In the genomic region with DNA sequence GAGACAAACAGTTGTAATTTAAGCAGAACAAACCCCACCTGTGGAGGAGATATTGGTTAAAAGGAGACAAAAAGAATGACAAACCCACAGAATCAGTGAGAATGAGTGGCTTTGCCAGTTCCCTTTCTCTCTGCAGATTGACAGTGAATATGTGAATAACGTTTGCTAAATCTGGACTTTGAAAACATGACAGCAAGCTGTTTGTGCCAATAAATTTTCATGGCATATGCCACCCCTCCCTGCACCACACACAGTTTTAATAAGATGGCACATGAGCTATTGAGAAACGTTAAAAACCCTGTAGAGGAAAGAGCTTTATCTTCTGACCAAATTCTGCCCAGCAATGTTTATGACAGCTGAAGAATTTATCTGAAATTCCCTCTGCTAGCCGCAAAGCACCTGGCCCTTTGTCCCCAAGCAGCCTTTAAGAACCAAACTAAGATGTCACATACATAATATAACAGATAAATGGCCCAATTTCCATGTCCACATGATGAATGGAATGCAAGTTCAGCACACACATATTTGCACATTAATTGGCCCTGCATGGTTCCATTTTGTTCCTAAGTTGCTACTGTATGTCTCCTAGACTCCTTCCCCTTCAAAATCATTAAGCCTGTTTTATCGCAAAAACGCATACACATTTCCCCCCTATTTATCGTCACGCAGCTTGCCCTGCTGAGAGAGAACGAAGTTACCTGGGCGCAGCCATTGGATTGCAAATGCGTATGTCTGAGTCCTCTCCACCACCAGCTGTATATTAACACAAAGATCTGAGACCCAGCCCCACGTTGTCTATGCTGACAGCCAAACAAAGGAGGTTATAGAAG, we compare ENCODE assay signal across 25 cellular contexts.
A peak's percentile ranks its signal among the peaks of the same experiment; 100 is the strongest.
DNase-seq lines count a peak whose midpoint lies in the region; ATAC-seq and TF ChIP-seq lines count a peak whose summit lies in the region.
"Had no signal": no experiment of that assay in that cellular context is flagged by ENCODE, and none has a peak within 500 bp of the region (broad histone marks: within the 10 kb centered on the region; RNA-seq: fewer than 3 reads in every experiment).

No MANE protein-coding gene starts in this region.

- no peak for ATAC-seq in omental fat pad (ENCODE audit: low FRiP score)
- ATAC-seq: CD8-positive, alpha-beta T cell; SK-N-SH treated with all-trans-retinoic acid at 6 μM for 48 hours; T-cell had no signal

- H2BK15ac ChIP-seq in H9 (ENCODE audit: low read depth, low read length), result no peak overlapping the region

- peaks cover 28 to 30% of the 10 kb centered on the region in 2 experiments for H3K4me1 Mint-ChIP-seq in H9
- H3K4me1 Mint-ChIP-seq: IgD-negative memory B cell, T-cell had no signal

- no peaks in the 10 kb centered on the region for H3K9me3 Mint-ChIP-seq in H9

- H3T11ph ChIP-seq in H9 (ENCODE audit: low read length), result no peak overlapping the region

- peak; percentile 58 for DNase-seq in Ammon's horn (ENCODE audit: low spot score)
- peak; percentile 46 for DNase-seq in H9
- peak; percentile 67 for DNase-seq in NCI-H748 treated with DMSO at 0.1 percent for 48 hours (lab: John Stamatoyannopoulos, UW)
- DNase-seq in iPS DF 6.9 (ENCODE audit: low read depth, low spot score), result peak; percentile 25
- DNase-seq in NCI-H82 treated with DMSO at 0.1 percent for 48 hours (lab: John Stamatoyannopoulos, UW; ENCODE audit: unreplicated experiment), result no peak
- no peak for DNase-seq in spleen
- DNase-seq in HCEC 1CT, result no peak
- DNase-seq in omental fat pad (ENCODE audit: low spot score), result no peak
- DNase-seq: 8988T; CD8-positive, alpha-beta T cell; GF-D8; GM23248; Kasumi-1; MG63; NCI-H1092 treated with DMSO at 0.1 percent for 48 hours; NCI-H146; NCI-H2029 treated with DMSO at 0.1 percent for 48 hours; NCI-H2171; NCI-H526 treated with DMSO at 0.1 percent for 48 hours; OCI-M1; RPMI8226; SIG-M5; T-cell had no signal

- H3K9me3 ChIP-seq in H9 (ENCODE audit: control insufficient read depth, low read depth, low read length) (no peaks in the 10 kb centered on the region), iPS DF 6.9 (ENCODE audit: control insufficient read depth, insufficient read depth, low read length) (no peaks in the 10 kb centered on the region; the same call in 1 of the 2 replicates), spleen (peaks cover 0 to 9% (median 0%) of the 10 kb centered on the region in 8 donors)
- H3K9me3 ChIP-seq: MG63 had no signal

- H3K18ac ChIP-seq in H9 (ENCODE audit: insufficient read length, low read depth, low read length), result no peak overlapping the region

- H2BK5ac ChIP-seq in H9 (ENCODE audit: insufficient read length, low read length), result no peak overlapping the region

- H3K79me1 ChIP-seq in H9 (ENCODE audit: insufficient read depth, low read depth, low read length, poor library complexity, severe bottlenecking), result no peaks in the 10 kb centered on the region

- H2BK120ac ChIP-seq in H9 (ENCODE audit: low read depth, low read length, poor library complexity, severe bottlenecking), result no peak overlapping the region

- H3K23ac ChIP-seq in H9 (ENCODE audit: insufficient read length, low read depth, low read length), result no peak overlapping the region

- TF ChIP-seq POLR2A in spleen (IDR thresholded peaks at IDR 0.05), result no peak

- H3K27ac Mint-ChIP-seq in H9, result peak overlapping the region; percentile 72 to 97 (median 85); a peak in 6 of 7 replicates
- H3K27ac Mint-ChIP-seq: CD8-positive, alpha-beta T cell; IgD-negative memory B cell; T-cell had no signal

- H2AFZ ChIP-seq in H9 (ENCODE audit: low read length), result no peak overlapping the region
- H2AFZ ChIP-seq: GM23248 had no signal

- H4K91ac ChIP-seq in H9 (ENCODE audit: insufficient read length, low read depth, low read length), result no peak overlapping the region

- H3K9ac ChIP-seq in H9 (ENCODE audit: extremely low read depth, insufficient read length, low read length), result no peak overlapping the region
- H3K9ac ChIP-seq: GM23248 had no signal

- H3K27me3 ChIP-seq in H9 (ENCODE audit: insufficient read depth, low read length) (no peaks in the 10 kb centered on the region), iPS DF 6.9 (ENCODE audit: control insufficient read depth, insufficient read depth, low read length) (no peaks in the 10 kb centered on the region), spleen (replicated peaks in 1 of 7) (no peaks in the 10 kb centered on the region)
- H3K27me3 ChIP-seq: MG63 had no signal

- H3K27me3 Mint-ChIP-seq in H9 (ENCODE audit: low read depth), result no peaks in the 10 kb centered on the region
- H3K27me3 Mint-ChIP-seq: IgD-negative memory B cell had no signal

- H3K4me3 ChIP-seq in iPS DF 6.9 (ENCODE audit: low read length) (no peak overlapping the region), spleen (no peak overlapping the region)
- H3K4me3 ChIP-seq: GM23248, MG63 had no signal

- H3K79me2 ChIP-seq in H9 (ENCODE audit: insufficient read depth, low read length), result no peaks in the 10 kb centered on the region

- H2BK20ac ChIP-seq in H9 (ENCODE audit: low read depth, low read length, poor library complexity, severe bottlenecking), result no peak overlapping the region

- H3K14ac ChIP-seq in H9 (ENCODE audit: insufficient read depth, low read length), result no peak overlapping the region

- H3K36me3 ChIP-seq in iPS DF 6.9 (ENCODE audit: control insufficient read depth, insufficient read depth, low read length), result no peaks in the 10 kb centered on the region
- H3K36me3 ChIP-seq in spleen, result no peaks in the 10 kb centered on the region
- H3K36me3 ChIP-seq: MG63 had no signal

- no peak overlapping the region for H4K8ac ChIP-seq in H9 (replicated peaks; ENCODE audit: insufficient read length, low read depth, low read length)

- no peak overlapping the region for H4K5ac ChIP-seq in H9 (ENCODE audit: insufficient read length, low read depth, low read length)

- no peak overlapping the region for H3K4ac ChIP-seq in H9 (ENCODE audit: low read depth, low read length)

- H3K36me3 Mint-ChIP-seq in H9 (ENCODE audit: insufficient read depth in 1 of 3, low read depth in 3 of 3), result peaks cover 0 to 2% (median 0%) of the 10 kb centered on the region in 3 experiments; a peak in 1 of 7 replicates
- H3K36me3 Mint-ChIP-seq: CD8-positive, alpha-beta T cell; IgD-negative memory B cell; T-cell had no signal

- no peak for TF ChIP-seq CTCF in H9 (conservative IDR thresholded peaks at IDR 0.05)
- TF ChIP-seq CTCF in spleen (IDR thresholded peaks at IDR 0.05 in 8 of 11, conservative IDR thresholded peaks at IDR 0.05 in 3 of 11), result no peak
- no peak for TF ChIP-seq CTCF in omental fat pad (IDR thresholded peaks at IDR 0.05)

- no peak overlapping the region for H2AK5ac ChIP-seq in H9 (ENCODE audit: insufficient read length, low read length)

- intact Hi-C loops in spleen (cut with DNase I; ENCODE audit: low total_unique reads), result no loop called here

- H3K4me2 ChIP-seq in H9 (ENCODE audit: insufficient read depth, insufficient read length, low read length), result peak overlapping the region; percentile 57

- no peaks in the 10 kb centered on the region for H3K23me2 ChIP-seq in H9 (ENCODE audit: insufficient read length, low read depth, low read length, poor library complexity, severe bottlenecking)

- H3K4me3 Mint-ChIP-seq in H9, result peak overlapping the region; percentile 24 to 59; a peak in 4 of 5 replicates
- H3K4me3 Mint-ChIP-seq: CD8-positive, alpha-beta T cell; IgD-negative memory B cell; T-cell had no signal

- peaks cover 9% of the 10 kb centered on the region; the same call in 1 of the 2 replicates for H3K4me1 ChIP-seq in H9 (ENCODE audit: insufficient read depth, low read length)
- no peaks in the 10 kb centered on the region for H3K4me1 ChIP-seq in iPS DF 6.9 (ENCODE audit: control insufficient read depth, insufficient read depth, low read length)
- H3K4me1 ChIP-seq in spleen, result no peaks in the 10 kb centered on the region

- H3K27ac ChIP-seq in H9 (ENCODE audit: insufficient read length, low read depth, low read length) (peak overlapping the region; percentile 84), iPS DF 6.9 (ENCODE audit: low read length) (no peak overlapping the region), spleen (no peak overlapping the region)
- H3K27ac ChIP-seq: GM23248 had no signal

- H4K20me1 ChIP-seq in H9 (ENCODE audit: control insufficient read depth, insufficient read depth, insufficient read length), result no peaks in the 10 kb centered on the region

- no CpG with 5 or more reads among the region's 11 CpGs for WGBS in H9 (ENCODE audit: extremely low coverage, insufficient read length, low lambda C conversion rate)
- WGBS in iPS DF 6.9 (ENCODE audit: insufficient coverage, insufficient read length), result no CpG with 5 or more reads among the region's 11 CpGs
- 18 to 28% (median 21%) methylated on average over 11 of the region's 11 CpGs for WGBS in spleen, 5 donors

- no peak overlapping the region for H2BK12ac ChIP-seq in H9 (ENCODE audit: insufficient read length, low read depth, low read length)

- no peak overlapping the region for H3K56ac ChIP-seq in H9 (ENCODE audit: insufficient read length, low read depth, low read length)

Comparison
In these comparisons a context has a peak if more than half of its experiments do, and no peak if none do; other contexts are left out.
1. DNase-seq: peak in Ammon's horn (single experiment), H9 (single experiment), NCI-H748 treated with DMSO at 0.1 percent for 48 hours (single experiment) and iPS DF 6.9 (single experiment); none in NCI-H82 treated with DMSO at 0.1 percent for 48 hours (single experiment), spleen (single experiment), HCEC 1CT (single experiment) and omental fat pad (single experiment).